ENCODE assay signal across 25 cellular contexts in genomic region chr6:43791752-43792422, GRCh38.
"Had no signal": no experiment of that assay in that cellular context is flagged by ENCODE, and none has a peak within 500 bp of the region (broad histone marks: within the 10 kb centered on the region; RNA-seq: fewer than 3 reads in every experiment).

No MANE protein-coding gene starts in this region.

- H3K27me3 ChIP-seq: esophagus squamous epithelium, heart left ventricle had no signal

- H3K27ac Mint-ChIP-seq: activated naive CD8-positive, alpha-beta T cell treated with anti-CD3 and anti-CD28 coated beads, Interleukin-2, amount 10 ng/mL, durations not matched to agents 7 days and 5 days; endodermal cell; memory B cell; nephron progenitor cell; WTC11 had no signal

- H3K9me3 ChIP-seq: esophagus squamous epithelium, heart left ventricle, tibial artery had no signal

- H3K27ac ChIP-seq: esophagus squamous epithelium, parathyroid adenoma, tibial artery had no signal

- H3K4me1 Mint-ChIP-seq: memory B cell, WTC11 had no signal

- H3K4me3 Mint-ChIP-seq: activated naive CD8-positive, alpha-beta T cell treated with anti-CD3 and anti-CD28 coated beads, Interleukin-2, amount 10 ng/mL, durations not matched to agents 7 days and 5 days; activated T-cell treated with anti-CD3 and anti-CD28 coated beads, Interleukin-2, amount 50 U/mL, for 4 hours; endodermal cell; memory B cell; nephron progenitor cell; WTC11 had no signal

- H3K4me3 ChIP-seq: coronary artery, esophagus squamous epithelium, heart left ventricle, tibial artery had no signal

- H3K9me3 Mint-ChIP-seq: activated naive CD8-positive, alpha-beta T cell treated with anti-CD3 and anti-CD28 coated beads, Interleukin-2, amount 10 ng/mL, durations not matched to agents 7 days and 5 days; activated T-cell treated with anti-CD3 and anti-CD28 coated beads, Interleukin-2, amount 50 U/mL, for 4 hours; endodermal cell; memory B cell; nephron progenitor cell; WTC11 had no signal

- ATAC-seq: activated T-cell treated with anti-CD3 and anti-CD28 coated beads, Interleukin-2, amount 50 U/mL, for 4 hours; heart left ventricle; left cardiac atrium; sciatic nerve; stimulated activated naive CD8-positive, alpha-beta T cell treated with anti-CD3 and anti-CD28 coated beads, Interleukin-15, Interleukin-2, amounts not matched to agents 100 U/mL and 50 U/mL, for 24 hours; WTC11 had no signal

- H3K4me1 ChIP-seq: tibial artery had no signal

- H3K36me3 ChIP-seq: esophagus squamous epithelium, tibial artery had no signal

- DNase-seq: activated CD4-positive, alpha-beta T cell treated with anti-CD3 and anti-CD28 coated beads, Interleukin-2, amount 50 U/mL, for 4 hours; activated CD8-positive, alpha-beta memory T cell treated with anti-CD3 and anti-CD28 coated beads for 24 hours; activated CD8-positive, alpha-beta memory T cell treated with anti-CD3 and anti-CD28 coated beads, Interleukin-2, amount 50 U/mL, for 48 hours; activated naive CD4-positive, alpha-beta T cell treated with Interleukin-2 at 50 U/mL for 16 hours; activated naive CD8-positive, alpha-beta T cell treated with anti-CD3 and anti-CD28 coated beads, Interleukin-2, amount 10 ng/mL, durations not matched to agents 7 days and 5 days; activated T-cell treated with anti-CD3 and anti-CD28 coated beads, Interleukin-2, amount 50 U/mL, for 4 hours; amniotic stem cell; cerebellar nuclear complex; endodermal cell; esophagus squamous epithelium; heart left ventricle; left cardiac atrium; nephron progenitor cell; nucleus accumbens; small intestine; stimulated activated CD4-positive, alpha-beta T cell treated with anti-CD3 and anti-CD28 coated beads, Interleukin-2, amount 100 ng/mL, for 48 hours; stimulated activated naive CD8-positive, alpha-beta T cell treated with anti-CD3 and anti-CD28 coated beads, Interleukin-15, Interleukin-2, amounts not matched to agents 100 U/mL and 50 U/mL, for 24 hours; T-helper 1 cell; T-helper 9 cell; tibial artery had no signal

- H3K36me3 Mint-ChIP-seq: activated naive CD8-positive, alpha-beta T cell treated with anti-CD3 and anti-CD28 coated beads, Interleukin-2, amount 10 ng/mL, durations not matched to agents 7 days and 5 days; memory B cell; WTC11 had no signal
